In genomic region chr7:135166338-135166989, GRCh38 we compare ENCODE assay signal across 14 cellular contexts. TPM values are rescaled to one million over a fixed set of nuclear protein-coding genes. Genes with fewer than 3 reads are reported as not detected.
DNase-seq lines count a peak whose midpoint lies in the region; FAIRE-seq and TF ChIP-seq lines count a peak whose summit lies in the region.
"Had no signal": no experiment of that assay in that cellular context is flagged by ENCODE, and none has a peak within 500 bp of the region (broad histone marks: within the 10 kb centered on the region; RNA-seq: fewer than 3 reads in every experiment).

No MANE protein-coding gene starts in this region.

- H3K4me2 ChIP-seq in endothelial cell of umbilical vein (ENCODE audit: insufficient read depth, low read length) (no peak overlapping the region), parathyroid adenoma (ENCODE audit: low read length) (no peak overlapping the region), SK-N-SH (no peak overlapping the region)
- H3K4me2 ChIP-seq: GM23338 had no signal

- H3K4me3 ChIP-seq in CD4-positive, alpha-beta memory T cell (ENCODE audit: low read length in 2 of 2): no peak overlapping the region
- no peak overlapping the region for H3K4me3 ChIP-seq in endothelial cell of umbilical vein (replicated peaks in 1 of 3; ENCODE audit: insufficient read depth in 1 of 3, low read depth in 1 of 3, low read length in 3 of 3)
- no peak overlapping the region for H3K4me3 ChIP-seq in parathyroid adenoma (ENCODE audit: low read depth, low read length)
- no peak overlapping the region for H3K4me3 ChIP-seq in SK-N-SH (ENCODE audit: low read depth in 2 of 2, low read length in 1 of 2)
- H3K4me3 ChIP-seq: GM23338, prostate gland had no signal

- POLR2A ChIA-PET in CD4-positive, alpha-beta memory T cell (lab: Charles Lee; ENCODE audit: partially characterized antibody): interaction anchor here (9.4 kb wide), 1 partner anchor 18 kb away, joined by 215 read pairs; the partner anchor contains the start of gene TMEM140
- POLR2A ChIA-PET in endothelial cell of umbilical vein (lab: Charles Lee) (no interaction called here), SK-N-SH (lab: Yijun Ruan, JAX) (interaction anchor here (0.8 kb wide), 1 partner anchor 180 kb away, joined by 3 read pairs; the partner anchor contains the start of gene AGBL3)

- no peak for DNase-seq in CD4-positive, alpha-beta memory T cell
- DNase-seq in UCSD-AML1 (lab: John Stamatoyannopoulos, UW; ENCODE audit: unreplicated experiment): peak; percentile 72
- DNase-seq in endothelial cell of umbilical vein (ENCODE audit: low read depth, low spot score): peak; percentile 94
- DNase-seq in GDM1 (lab: John Stamatoyannopoulos, UW): no peak
- no peak for DNase-seq in NCI-H1105 (lab: John Stamatoyannopoulos, UW)
- DNase-seq in stimulated activated CD4-positive, alpha-beta T cell treated with anti-CD3 and anti-CD28 coated beads, Interleukin-4, amount 100 ng/mL, for 4 hours: no peak
- DNase-seq in SK-N-SH: no peak
- DNase-seq: foreskin keratinocyte, left colon had no signal

- TF ChIP-seq RAD21 in SK-N-SH (IDR thresholded peaks at IDR 0.05; ENCODE audit: low read length): no peak

- H3K9me1 ChIP-seq in endothelial cell of umbilical vein (replicated peaks; ENCODE audit: control insufficient read depth, extremely low read depth, insufficient read depth, low read length): no peaks in the 10 kb centered on the region

- no peak for TF ChIP-seq POLR2A in endothelial cell of umbilical vein (IDR thresholded peaks at IDR 0.05; ENCODE audit: low read depth, low read length)

- intact Hi-C loops in CD4-positive, alpha-beta memory T cell (cut with micrococcal nuclease): no loop called here
- intact Hi-C loops in endothelial cell of umbilical vein (cut with micrococcal nuclease): loop anchor here (10.0 kb wide), 1 partner anchor 472 kb away; no protein-coding TSS in a partner anchor

- no peaks in the 10 kb centered on the region for H3K27me3 Mint-ChIP-seq in CD4-positive, alpha-beta memory T cell
- H3K27me3 Mint-ChIP-seq: type B pancreatic cell had no signal

- TF ChIP-seq EP300 in SK-N-SH (IDR thresholded peaks at IDR 0.05; ENCODE audit: borderline replicate concordance in 1 of 2, low read depth in 1 of 2, low read length in 1 of 2): no peak

- TF ChIP-seq CTCF in endothelial cell of umbilical vein (IDR thresholded peaks at IDR 0.05; ENCODE audit: extremely low read depth in 1 of 2, insufficient read depth in 1 of 2, low read depth in 1 of 2, low read length in 2 of 2) (no peak), parathyroid adenoma (IDR thresholded peaks at IDR 0.05) (no peak), SK-N-SH (IDR thresholded peaks at IDR 0.05) (no peak)

- H3K9me3 Mint-ChIP-seq in CD4-positive, alpha-beta memory T cell: peaks cover 0 to 6% (median 2%) of the 10 kb centered on the region in 8 donors

- H3K9ac ChIP-seq in endothelial cell of umbilical vein (replicated peaks; ENCODE audit: extremely low read depth, insufficient read depth, low read length) (no peak overlapping the region), parathyroid adenoma (no peak overlapping the region), SK-N-SH (no peak overlapping the region)

- peaks cover 13% of the 10 kb centered on the region for H3F3A ChIP-seq in SK-N-SH (replicated peaks; ENCODE audit: insufficient read depth)

- no peak overlapping the region for H2AFZ ChIP-seq in endothelial cell of umbilical vein (ENCODE audit: low read depth, low read length)
- no peak overlapping the region for H2AFZ ChIP-seq in parathyroid adenoma
- H2AFZ ChIP-seq in SK-N-SH (ENCODE audit: low read depth): no peak overlapping the region
- H2AFZ ChIP-seq: GM23338 had no signal

- peaks cover 37 to 77% (median 53%) of the 10 kb centered on the region in 4 donors for H3K4me1 Mint-ChIP-seq in CD4-positive, alpha-beta memory T cell

- 97% methylated on average over 18 of the region's 18 CpGs for WGBS in SK-N-SH (ENCODE audit: low lambda C conversion rate)

- dilution Hi-C loops in endothelial cell of umbilical vein (cut with MboI; ENCODE audit: extremely low pct_ligation_motif_present, low sequenced_read_pairs): no loop called here

- H3K9me2 ChIP-seq in SK-N-SH: no peaks in the 10 kb centered on the region

- peaks cover 52 to 74% of the 10 kb centered on the region in 2 donors for H3K36me3 Mint-ChIP-seq in CD4-positive, alpha-beta memory T cell

- peak overlapping the region in 1 of 8 donors; percentile 64 for H3K4me3 Mint-ChIP-seq in CD4-positive, alpha-beta memory T cell
- H3K4me3 Mint-ChIP-seq: GM23338 had no signal

- H3K9me3 ChIP-seq in CD4-positive, alpha-beta memory T cell (ENCODE audit: control insufficient read depth in 1 of 2, low read length in 2 of 2): no peaks in the 10 kb centered on the region
- H3K9me3 ChIP-seq in endothelial cell of umbilical vein (replicated peaks; ENCODE audit: control insufficient read depth, insufficient read depth, low read length): no peaks in the 10 kb centered on the region
- no peaks in the 10 kb centered on the region for H3K9me3 ChIP-seq in parathyroid adenoma (ENCODE audit: control insufficient read depth, low read length)
- no peaks in the 10 kb centered on the region for H3K9me3 ChIP-seq in SK-N-SH
- H3K9me3 ChIP-seq: prostate gland had no signal

- H3K27ac ChIP-seq in CD4-positive, alpha-beta memory T cell (ENCODE audit: low read depth, low read length): no peak overlapping the region
- H3K27ac ChIP-seq in endothelial cell of umbilical vein (ENCODE audit: insufficient read depth, low read depth, low read length) (peak overlapping the region; percentile 19), parathyroid adenoma (peak overlapping the region; percentile 34), SK-N-SH (ENCODE audit: low read depth in 2 of 2, low read length in 1 of 2) (no peak overlapping the region)
- H3K27ac ChIP-seq: foreskin keratinocyte had no signal

- H3K36me3 ChIP-seq in CD4-positive, alpha-beta memory T cell (ENCODE audit: insufficient read depth, low read length): peaks cover 22% of the 10 kb centered on the region
- H3K36me3 ChIP-seq in endothelial cell of umbilical vein (ENCODE audit: control insufficient read depth in 2 of 2, extremely low read depth in 1 of 2, insufficient read depth in 2 of 2, low read length in 2 of 2) (peaks cover 4% of the 10 kb centered on the region in 2 experiments), parathyroid adenoma (ENCODE audit: control insufficient read depth, insufficient read depth, low read length) (no peaks in the 10 kb centered on the region), SK-N-SH (replicated peaks in 1 of 2; ENCODE audit: control insufficient read depth in 1 of 2, insufficient read depth in 2 of 2, low read length in 1 of 2) (peaks cover 44 to 48% of the 10 kb centered on the region in 2 experiments)

- H4K20me1 ChIP-seq in endothelial cell of umbilical vein (replicated peaks; ENCODE audit: control insufficient read depth, extremely low read depth, insufficient read depth, low read length): no peaks in the 10 kb centered on the region
- H4K20me1 ChIP-seq in SK-N-SH (ENCODE audit: insufficient read depth): no peaks in the 10 kb centered on the region

- no TSS peak for BruUV-seq in endothelial cell of umbilical vein (replicated peaks; lab: Mats Ljungman, UMichigan)

- CTCF ChIA-PET in CD4-positive, alpha-beta memory T cell (lab: Charles Lee; ENCODE audit: partially characterized antibody): interaction anchor here (5.5 to 12.3 kb wide), 3 partner anchors 10 to 181 kb away, joined by 54 to 162 read pairs (median 113); partner anchors contain the start of genes AGBL3 and TMEM140
- CTCF ChIA-PET in endothelial cell of umbilical vein (lab: Charles Lee): interaction anchor here (1.6 kb wide), 1 partner anchor 19 kb away, joined by 4 read pairs; the partner anchor contains the start of gene TMEM140
- CTCF ChIA-PET in SK-N-SH (lab: Yijun Ruan, JAX): no interaction called here

- H3K27ac Mint-ChIP-seq in CD4-positive, alpha-beta memory T cell: peak overlapping the region; percentile 47 to 96 (median 88)
- H3K27ac Mint-ChIP-seq: GM23338, type B pancreatic cell had no signal

- no peaks in the 10 kb centered on the region for H3K27me3 ChIP-seq in CD4-positive, alpha-beta memory T cell (ENCODE audit: insufficient read depth, low read length)
- no peaks in the 10 kb centered on the region for H3K27me3 ChIP-seq in endothelial cell of umbilical vein (ENCODE audit: control insufficient read depth in 2 of 2, insufficient read depth in 2 of 2, low read length in 2 of 2)
- no peaks in the 10 kb centered on the region for H3K27me3 ChIP-seq in parathyroid adenoma (ENCODE audit: control insufficient read depth, insufficient read depth, low read length)
- H3K27me3 ChIP-seq in SK-N-SH (ENCODE audit: insufficient read depth): no peaks in the 10 kb centered on the region
- H3K27me3 ChIP-seq: foreskin keratinocyte had no signal

- H3K4me1 ChIP-seq in CD4-positive, alpha-beta memory T cell (ENCODE audit: insufficient read depth, low read length): peaks cover 37% of the 10 kb centered on the region
- H3K4me1 ChIP-seq in endothelial cell of umbilical vein (ENCODE audit: control insufficient read depth, extremely low read depth, insufficient read depth, low read length) (peaks cover 28% of the 10 kb centered on the region), parathyroid adenoma (peaks cover 12% of the 10 kb centered on the region), SK-N-SH (ENCODE audit: control insufficient read depth in 1 of 2, insufficient read depth in 2 of 2, low read depth in 1 of 2, low read length in 1 of 2) (peaks cover 3 to 24% of the 10 kb centered on the region in 2 experiments; a peak in 3 of 4 replicates)

- H3K79me2 ChIP-seq in endothelial cell of umbilical vein (ENCODE audit: control insufficient read depth, insufficient read depth, low read length) (peaks cover 3% of the 10 kb centered on the region), parathyroid adenoma (peaks cover 5% of the 10 kb centered on the region), SK-N-SH (ENCODE audit: insufficient read depth) (peaks cover 30% of the 10 kb centered on the region)

- FAIRE-seq in endothelial cell of umbilical vein (lab: Jason Lieb, UNC): peak; percentile 43

RNA-seq across cellular contexts. Expression of gene CYREN, which starts 4.0 kb away (rescaled TPM):
- total RNA-seq in CD4-positive, alpha-beta memory T cell: 10 to 100 TPM; 45.3 to 46.5 TPM
- polyA plus RNA-seq in CD4-positive, alpha-beta memory T cell: 10 to 100 TPM; 35.2 to 52.9 TPM
- 26.8 and 30.8 TPM in 2 replicates for total RNA-seq in endothelial cell of umbilical vein
- polyA plus RNA-seq in endothelial cell of umbilical vein: 16.9 and 19.1 TPM in 2 replicates
- 22.3 and 22.5 TPM in 2 replicates for polyA plus RNA-seq in endothelial cell of umbilical vein (2011; cell fraction: cytosol; rRNA removed)
- 18.3 and 20.0 TPM in 2 replicates for polyA plus RNA-seq in endothelial cell of umbilical vein (2011; cell fraction: nucleus; rRNA removed)
- polyA plus RNA-seq in endothelial cell of umbilical vein (2012): 17.0 and 19.4 TPM in 2 replicates
- 23.5 and 25.7 TPM in 2 replicates for polyA minus RNA-seq in endothelial cell of umbilical vein
- 22.8 TPM for polyA minus RNA-seq in endothelial cell of umbilical vein (2011; cell fraction: cytosol; rRNA and poly(A)+ RNA removed)
- 16.6 and 21.7 TPM in 2 replicates for polyA minus RNA-seq in endothelial cell of umbilical vein (2011; cell fraction: nucleus; rRNA and poly(A)+ RNA removed)
- 53.4 and 60.6 TPM in 2 replicates for polyA plus RNA-seq in SK-N-SH (2012; rRNA removed)
- polyA plus RNA-seq in SK-N-SH (2012; cell fraction: cytosol; rRNA removed): 44.4 and 56.2 TPM in 2 replicates
- 39.5 and 39.9 TPM in 2 replicates for polyA plus RNA-seq in SK-N-SH (2012; cell fraction: nucleus; rRNA removed)

RNA-seq across cellular contexts. Expression of gene TMEM140, which starts 18.6 kb away (rescaled TPM):
- 10 to 100 TPM; 28.3 to 31.3 TPM for total RNA-seq in CD4-positive, alpha-beta memory T cell
- 10 to 100 TPM; 13.6 to 30.9 TPM for polyA plus RNA-seq in CD4-positive, alpha-beta memory T cell
- 15.7 and 26.5 TPM in 2 replicates for total RNA-seq in endothelial cell of umbilical vein
- polyA plus RNA-seq in endothelial cell of umbilical vein (17.9 and 21.9 TPM in 2 replicates), SK-N-SH (2012; rRNA removed) (0.10 and 0.12 TPM in 2 replicates)
- 12.0 and 12.3 TPM in 2 replicates for polyA plus RNA-seq in endothelial cell of umbilical vein (2011; cell fraction: cytosol; rRNA removed)
- 8.9 and 9.9 TPM in 2 replicates for polyA plus RNA-seq in endothelial cell of umbilical vein (2011; cell fraction: nucleus; rRNA removed)
- polyA plus RNA-seq in endothelial cell of umbilical vein (2012): 11.8 and 13.5 TPM in 2 replicates
- 21.5 and 29.8 TPM in 2 replicates for polyA minus RNA-seq in endothelial cell of umbilical vein
- not detected for polyA minus RNA-seq in endothelial cell of umbilical vein (2011; cell fraction: cytosol; rRNA and poly(A)+ RNA removed)
- 13.8 and 15.0 TPM in 2 replicates for polyA minus RNA-seq in endothelial cell of umbilical vein (2011; cell fraction: nucleus; rRNA and poly(A)+ RNA removed)
- polyA plus RNA-seq in SK-N-SH (2012; cell fraction: cytosol; rRNA removed): 0.06 and 0.13 TPM in 2 replicates
- polyA plus RNA-seq in SK-N-SH (2012; cell fraction: nucleus; rRNA removed): 0.04 and 0.06 TPM in 2 replicates
- total RNA-seq: chondrocyte, foreskin keratinocyte, GM23338 had no signal

RNA-seq across cellular contexts. Expression of gene WDR91, which starts 44.9 kb away (rescaled TPM):
- 10 to 100 TPM; 29.1 to 29.4 TPM for total RNA-seq in CD4-positive, alpha-beta memory T cell
- 1 to 10 TPM; 2.3 to 8.9 TPM for polyA plus RNA-seq in CD4-positive, alpha-beta memory T cell
- 7.0 and 9.8 TPM in 2 replicates for total RNA-seq in endothelial cell of umbilical vein
- polyA plus RNA-seq in endothelial cell of umbilical vein: 6.7 and 9.5 TPM in 2 replicates
- polyA plus RNA-seq in endothelial cell of umbilical vein (2011; cell fraction: cytosol; rRNA removed): 4.5 and 4.7 TPM in 2 replicates
- polyA plus RNA-seq in endothelial cell of umbilical vein (2011; cell fraction: nucleus; rRNA removed): 26.5 and 30.7 TPM in 2 replicates
- 4.0 and 5.1 TPM in 2 replicates for polyA plus RNA-seq in endothelial cell of umbilical vein (2012)
- polyA minus RNA-seq in endothelial cell of umbilical vein: 10.9 and 12.0 TPM in 2 replicates
- 1.7 TPM for polyA minus RNA-seq in endothelial cell of umbilical vein (2011; cell fraction: cytosol; rRNA and poly(A)+ RNA removed)
- 10.6 and 12.8 TPM in 2 replicates for polyA minus RNA-seq in endothelial cell of umbilical vein (2011; cell fraction: nucleus; rRNA and poly(A)+ RNA removed)
- polyA plus RNA-seq in SK-N-SH (2012; rRNA removed): 8.4 and 8.9 TPM in 2 replicates
- polyA plus RNA-seq in SK-N-SH (2012; cell fraction: cytosol; rRNA removed): 2.8 and 4.0 TPM in 2 replicates
- polyA plus RNA-seq in SK-N-SH (2012; cell fraction: nucleus; rRNA removed): 42.2 and 42.4 TPM in 2 replicates

Comparison
In these comparisons a context has a peak if more than half of its experiments do, and no peak if none do; other contexts are left out.
1. DNase-seq: peak in UCSD-AML1 (single experiment) and endothelial cell of umbilical vein (single experiment); none in CD4-positive, alpha-beta memory T cell (0 of 5), GDM1 (single experiment), NCI-H1105 (single experiment), stimulated activated CD4-positive, alpha-beta T cell treated with anti-CD3 and anti-CD28 coated beads, Interleukin-4, amount 100 ng/mL, for 4 hours (0 of 2) and SK-N-SH (single experiment).
2. H3K27ac ChIP-seq: peak in endothelial cell of umbilical vein (single experiment) and parathyroid adenoma (single experiment); none in CD4-positive, alpha-beta memory T cell (single experiment) and SK-N-SH (0 of 2).
3. RNA of gene TMEM140, which starts 18.6 kb away (polyA plus RNA-seq): 13.6 to 30.9 TPM in CD4-positive, alpha-beta memory T cell and 8.9 to 21.9 TPM in endothelial cell of umbilical vein; 0.04 to 0.13 TPM in SK-N-SH; every median in the first group is over 4 times any median in the second.